In genomic region chr3:138180375-138181029, GRCh38 we compare ENCODE assay signal across 8 cellular contexts. TPM values are rescaled to one million over a fixed set of nuclear protein-coding genes. Genes with fewer than 3 reads are reported as not detected.
DNase-seq lines count a peak whose midpoint lies in the region; ATAC-seq and TF ChIP-seq lines count a peak whose summit lies in the region.

No MANE protein-coding gene starts in this region.

- peak; percentile 66 for TF ChIP-seq CTCF in activated CD8-positive, alpha-beta T cell treated with anti-CD3 and anti-CD28 coated beads for 36 hours (IDR thresholded peaks at IDR 0.05)
- TF ChIP-seq CTCF in hepatocyte (IDR thresholded peaks at IDR 0.05; ENCODE audit: poor library complexity): peak; percentile 57
- peak in 4 of 5 experiments; percentile 24 to 35 (median 28) for TF ChIP-seq CTCF in transverse colon (IDR thresholded peaks at IDR 0.05)

- CTCF ChIA-PET in activated CD8-positive, alpha-beta T cell treated with anti-CD3 and anti-CD28 coated beads for 36 hours (lab: Charles Lee): interaction anchor here (0.8 to 1.7 kb wide), 9 partner anchors 10 to 169 kb away, joined by 3 to 7 read pairs (median 4); partner anchors contain the start of gene MRAS

- no peak for TF ChIP-seq EP300 in transverse colon (IDR thresholded peaks at IDR 0.05; ENCODE audit: low read depth)

- H3K4me1 ChIP-seq in hepatocyte (ENCODE audit: insufficient read depth) (no peaks in the 10 kb centered on the region), transverse colon (no peaks in the 10 kb centered on the region)

- no peak overlapping the region for H3K4me3 ChIP-seq in hepatocyte
- no peak overlapping the region for H3K4me3 ChIP-seq in transverse colon

- H3K27me3 ChIP-seq in hepatocyte: no peaks in the 10 kb centered on the region
- peaks cover 3% of the 10 kb centered on the region for H3K27me3 ChIP-seq in transverse colon

- TF ChIP-seq POLR2A in transverse colon (IDR thresholded peaks at IDR 0.05): no peak

- intact Hi-C loops in activated CD8-positive, alpha-beta T cell treated with anti-CD3 and anti-CD28 coated beads for 36 hours (cut with micrococcal nuclease): loop anchor here (10.0 kb wide), 1 partner anchor 54 kb away; no protein-coding TSS in a partner anchor
- intact Hi-C loops in transverse colon (cut with DNase I; ENCODE audit: low total_unique reads): no loop called here

- H2AFZ ChIP-seq in hepatocyte: no peak overlapping the region

- H3K9me3 ChIP-seq in hepatocyte (ENCODE audit: low read depth) (no peaks in the 10 kb centered on the region), transverse colon (no peaks in the 10 kb centered on the region)

- ATAC-seq in GM18519 (IDR thresholded peaks at IDR 0.05; ENCODE audit: low FRiP score, unreplicated experiment) (peak; percentile 70), HG03457 (IDR thresholded peaks at IDR 0.05; ENCODE audit: unreplicated experiment) (peak; percentile 53), GM18868 (IDR thresholded peaks at IDR 0.05; ENCODE audit: unreplicated experiment) (no peak)
- ATAC-seq in activated CD8-positive, alpha-beta T cell treated with anti-CD3 and anti-CD28 coated beads for 36 hours: peak; percentile 93

- no peak overlapping the region for H3K27ac Mint-ChIP-seq in activated CD8-positive, alpha-beta T cell treated with anti-CD3 and anti-CD28 coated beads for 36 hours

- H3K27ac ChIP-seq in hepatocyte: no peak overlapping the region
- no peak overlapping the region for H3K27ac ChIP-seq in transverse colon

- POLR2A ChIA-PET in activated CD8-positive, alpha-beta T cell treated with anti-CD3 and anti-CD28 coated beads for 36 hours (lab: Charles Lee): interaction anchor here (0.7 kb wide), 1 partner anchor 51 kb away, joined by 3 read pairs; no protein-coding TSS in a partner anchor

- H4K20me1 ChIP-seq in hepatocyte (ENCODE audit: insufficient read depth, poor library complexity, severe bottlenecking): no peaks in the 10 kb centered on the region

- H3K36me3 Mint-ChIP-seq in activated CD8-positive, alpha-beta T cell treated with anti-CD3 and anti-CD28 coated beads for 36 hours (ENCODE audit: low read depth): no peaks in the 10 kb centered on the region

- H3K36me3 ChIP-seq in hepatocyte (replicated peaks; ENCODE audit: insufficient read depth, low read depth) (no peaks in the 10 kb centered on the region), transverse colon (no peaks in the 10 kb centered on the region)

- peaks cover 3% of the 10 kb centered on the region for H3K27me3 Mint-ChIP-seq in activated CD8-positive, alpha-beta T cell treated with anti-CD3 and anti-CD28 coated beads for 36 hours

- no peaks in the 10 kb centered on the region for H3K79me2 ChIP-seq in hepatocyte

- in situ Hi-C loops in transverse colon (cut with MboI; ENCODE audit: low pct_ligation_motif_present in 1 of 4, low pct_unique_long_range_greater_than_20kb in 1 of 4, low sequenced_read_pairs in 3 of 4): no loop called here

- WGBS in hepatocyte (ENCODE audit: low lambda C conversion rate, missing lambda C conversion rate): 8% methylated on average over 2 of the region's 2 CpGs
- 8 to 13% methylated on average over 2 of the region's 2 CpGs for WGBS in transverse colon (ENCODE audit: low coverage in 1 of 2), 2 donors

- DNase-seq in CD1c-positive myeloid dendritic cell (ENCODE audit: extremely low spot score) (peak; percentile 23), NCI-H524 (lab: John Stamatoyannopoulos, UW) (peak; percentile 8 to 67), hepatocyte (ENCODE audit: low spot score) (peak; percentile 60), transverse colon (peak; percentile 26)
- DNase-seq in activated CD8-positive, alpha-beta T cell treated with anti-CD3 and anti-CD28 coated beads for 36 hours: peak; percentile 60

- no peaks in the 10 kb centered on the region for H3K9me2 ChIP-seq in hepatocyte (replicated peaks; ENCODE audit: insufficient read depth)

- H3K4me2 ChIP-seq in hepatocyte: no peak overlapping the region

- H3K4me3 Mint-ChIP-seq in activated CD8-positive, alpha-beta T cell treated with anti-CD3 and anti-CD28 coated beads for 36 hours: no peak overlapping the region

- H3K4me1 Mint-ChIP-seq in activated CD8-positive, alpha-beta T cell treated with anti-CD3 and anti-CD28 coated beads for 36 hours (ENCODE audit: low read depth): no peaks in the 10 kb centered on the region

- H3K9me3 Mint-ChIP-seq in activated CD8-positive, alpha-beta T cell treated with anti-CD3 and anti-CD28 coated beads for 36 hours: no peaks in the 10 kb centered on the region

RNA-seq across cellular contexts. Expression of gene DBR1, which starts 5.8 kb away (rescaled TPM):
- 10 to 100 TPM; 21.2 to 22.7 TPM for total RNA-seq in activated CD8-positive, alpha-beta T cell treated with anti-CD3 and anti-CD28 coated beads for 36 hours
- total RNA-seq in hepatocyte (13.8 and 14.3 TPM in 2 replicates), transverse colon (1 to 10 TPM in 3 of 4 donors, not detected in 1; 7.5 to 8.9 (median 7.8) TPM)
- 8.2 and 8.6 TPM in 2 replicates for polyA plus RNA-seq in hepatocyte

RNA-seq across cellular contexts. Expression of gene ARMC8, which starts 6.6 kb away (rescaled TPM):
- total RNA-seq in activated CD8-positive, alpha-beta T cell treated with anti-CD3 and anti-CD28 coated beads for 36 hours: 10 to 100 TPM; 48.1 to 51.4 TPM
- total RNA-seq in hepatocyte (47.0 and 52.4 TPM in 2 replicates), transverse colon (10 to 100 TPM; 48.1 to 63.8 (median 60.3) TPM)
- polyA plus RNA-seq in hepatocyte: 44.0 and 46.4 TPM in 2 replicates

RNA-seq across cellular contexts. Expression of gene A4GNT, which starts 48.3 kb away (rescaled TPM):
- not detected for total RNA-seq in activated CD8-positive, alpha-beta T cell treated with anti-CD3 and anti-CD28 coated beads for 36 hours
- 0.16 and 0.67 TPM in 2 replicates for total RNA-seq in hepatocyte
- 0.28 TPM in 1 of 2 replicates, not detected in the other for polyA plus RNA-seq in hepatocyte
- total RNA-seq in transverse colon: not detected
